In genomic region chr2:133173224-133173623, GRCh38 we compare ENCODE assay signal across 24 cellular contexts.
"Had no signal": no experiment of that assay in that cellular context is flagged by ENCODE, and none has a peak within 500 bp of the region (broad histone marks: within the 10 kb centered on the region; RNA-seq: fewer than 3 reads in every experiment).

No MANE protein-coding gene starts in this region.

- H3K4me2 ChIP-seq: hepatocyte had no signal

- DNase-seq: cortex of kidney; foreskin fibroblast; heart left ventricle; kidney; lower lobe of right lung; naive thymus-derived CD8-positive, alpha-beta T cell; nephron progenitor cell; occipital lobe; ovary; posterior cingulate gyrus; psoas muscle; right cardiac atrium; spleen; stimulated activated CD4-positive, alpha-beta T cell treated with anti-CD3 and anti-CD28 coated beads, Interleukin-2, amount 100 ng/mL, for 48 hours; stimulated activated naive B cell treated with anti-CD40 and anti-IgM and Interleukin-4, amounts not matched to agents 10 μg/mL and 1 μg/mL and 100 μg/mL, for 72 hours; upper lobe of left lung had no signal

- H3K36me3 ChIP-seq: gastroesophageal sphincter, heart left ventricle, left lung, lower lobe of right lung, ovary, spleen, thoracic aorta, tibial nerve, upper lobe of left lung had no signal

- H3K4me1 ChIP-seq: gastroesophageal sphincter, heart left ventricle, left lung, lower lobe of right lung, psoas muscle, spleen, tibial nerve, upper lobe of left lung had no signal

- H3K79me2 ChIP-seq: hepatocyte had no signal

- H3K27ac ChIP-seq: epithelial cell of prostate, gastroesophageal sphincter, heart left ventricle, hepatocyte, left lung, lower lobe of right lung, ovary, psoas muscle, skin epidermis, spleen, thoracic aorta, tibial nerve, upper lobe of left lung had no signal

- H3K4me3 ChIP-seq: gastroesophageal sphincter, heart left ventricle, hepatocyte, left lung, lower lobe of right lung, ovary, psoas muscle, skin epidermis, spleen, thoracic aorta, tibial nerve, upper lobe of left lung had no signal

- H3K9me3 ChIP-seq: gastroesophageal sphincter, heart left ventricle, left lung, lower lobe of right lung, ovary, psoas muscle, spleen, thoracic aorta, tibial nerve, upper lobe of left lung had no signal

- ATAC-seq: esophagus mucosa; gastroesophageal sphincter; heart left ventricle; left lung; lower lobe of right lung; naive thymus-derived CD8-positive, alpha-beta T cell; psoas muscle; right cardiac atrium; stimulated activated naive B cell treated with anti-CD40 and anti-IgM and Interleukin-4, amounts not matched to agents 10 μg/mL and 1 μg/mL and 100 μg/mL, for 72 hours had no signal

- H3K27me3 ChIP-seq: heart left ventricle, hepatocyte, left lung, ovary, spleen, tibial nerve, upper lobe of left lung had no signal

- H2AFZ ChIP-seq: hepatocyte had no signal
